In genomic region chr1:10836726-10837125, GRCh38 we compare ENCODE assay signal across 13 cellular contexts. TPM values are rescaled to one million over a fixed set of nuclear protein-coding genes. Genes with fewer than 3 reads are reported as not detected.
DNase-seq lines count a peak whose midpoint lies in the region; ATAC-seq and TF ChIP-seq lines count a peak whose summit lies in the region.
"Had no signal": no experiment of that assay in that cellular context is flagged by ENCODE, and none has a peak within 500 bp of the region (broad histone marks: within the 10 kb centered on the region; RNA-seq: fewer than 3 reads in every experiment).

No MANE protein-coding gene starts in this region.

- peak overlapping the region; percentile 11 for H3K18ac ChIP-seq in H9 (ENCODE audit: insufficient read length, low read depth, low read length)

- POLR2A ChIA-PET in WTC11 (lab: Charles Lee), result no interaction called here

- no peak overlapping the region for H2BK5ac ChIP-seq in H9 (ENCODE audit: insufficient read length, low read length)

- H3K79me1 ChIP-seq in H9 (ENCODE audit: insufficient read depth, low read depth, low read length, poor library complexity, severe bottlenecking), result no peaks in the 10 kb centered on the region

- no peaks in the 10 kb centered on the region for H4K20me1 ChIP-seq in GM23338 (replicated peaks; ENCODE audit: insufficient read depth)
- no peaks in the 10 kb centered on the region for H4K20me1 ChIP-seq in H9 (ENCODE audit: control insufficient read depth, insufficient read depth, insufficient read length)

- H3K9me3 Mint-ChIP-seq in GM23338, result no peaks in the 10 kb centered on the region
- H3K9me3 Mint-ChIP-seq in H9, result no peaks in the 10 kb centered on the region; a peak in 1 of 5 replicates
- no peaks in the 10 kb centered on the region for H3K9me3 Mint-ChIP-seq in WTC11
- peaks cover 0 to 1% (median 0%) of the 10 kb centered on the region in 6 donors for H3K9me3 Mint-ChIP-seq in immature natural killer cell

- no peak overlapping the region for H3T11ph ChIP-seq in H9 (ENCODE audit: low read length)

- H4K91ac ChIP-seq in H9 (ENCODE audit: insufficient read length, low read depth, low read length), result no peak overlapping the region

- TF ChIP-seq CTCF in GM23338 (conservative IDR thresholded peaks at IDR 0.05; ENCODE audit: low read depth in 2 of 2) (no peak), H9 (conservative IDR thresholded peaks at IDR 0.05) (no peak), WTC11 (IDR thresholded peaks at IDR 0.05) (no peak), psoas muscle (IDR thresholded peaks at IDR 0.05) (no peak), prostate gland (IDR thresholded peaks at IDR 0.05) (no peak)

- peaks cover 3% of the 10 kb centered on the region for H3K23me2 ChIP-seq in H9 (ENCODE audit: insufficient read length, low read depth, low read length, poor library complexity, severe bottlenecking)

- H2AFZ ChIP-seq in GM23338 (peak overlapping the region; percentile 56; the same call in 1 of the 2 replicates), H9 (ENCODE audit: low read length) (no peak overlapping the region)

- H3K14ac ChIP-seq in H9 (ENCODE audit: insufficient read depth, low read length), result no peak overlapping the region

- H3K4me3 Mint-ChIP-seq in GM23338 (no peak overlapping the region), H9 (no peak overlapping the region), WTC11 (no peak overlapping the region), immature natural killer cell (no peak overlapping the region)

- no CpG with 5 or more reads among the region's 11 CpGs for WGBS in H9 (ENCODE audit: extremely low coverage, insufficient read length, low lambda C conversion rate)
- 86 to 88% (median 88%) methylated on average over 9 to 11 of the region's 11 CpGs for WGBS in psoas muscle, 3 donors
- 86% methylated on average over 11 of the region's 11 CpGs for WGBS in prostate gland

- H2BK12ac ChIP-seq in H9 (ENCODE audit: insufficient read length, low read depth, low read length), result no peak overlapping the region

- intact Hi-C loops in psoas muscle (cut with DNase I), result no loop called here
- intact Hi-C loops in prostate gland (cut with DNase I), result no loop called here

- no peaks in the 10 kb centered on the region for H3K9me2 ChIP-seq in GM23338 (ENCODE audit: insufficient read depth)

- H3K4me1 Mint-ChIP-seq in GM23338 (peaks cover 41% of the 10 kb centered on the region), H9 (peaks cover 36% of the 10 kb centered on the region in 2 experiments), WTC11 (peaks cover 46% of the 10 kb centered on the region), immature natural killer cell (no peaks in the 10 kb centered on the region)

- H3K27me3 ChIP-seq in GM23338 (ENCODE audit: insufficient read depth), result no peaks in the 10 kb centered on the region
- no peaks in the 10 kb centered on the region; the same call in 1 of the 2 replicates for H3K27me3 ChIP-seq in H9 (ENCODE audit: insufficient read depth, low read length)
- H3K27me3 ChIP-seq in psoas muscle (ENCODE audit: insufficient read depth in 3 of 3, low read length in 2 of 3), result no peaks in the 10 kb centered on the region
- H3K27me3 ChIP-seq in prostate gland (replicated peaks; ENCODE audit: insufficient read depth), result no peaks in the 10 kb centered on the region
- H3K27me3 ChIP-seq: BE2C had no signal

- H3K4me2 ChIP-seq in GM23338 (peak overlapping the region; percentile 48; the same call in 1 of the 2 replicates), H9 (ENCODE audit: insufficient read depth, insufficient read length, low read length) (no peak overlapping the region)

- no peak overlapping the region for H2BK120ac ChIP-seq in H9 (ENCODE audit: low read depth, low read length, poor library complexity, severe bottlenecking)

- H3K36me3 Mint-ChIP-seq in GM23338 (ENCODE audit: low read depth), result no peaks in the 10 kb centered on the region; the same call in 2 of the 3 replicates
- no peaks in the 10 kb centered on the region for H3K36me3 Mint-ChIP-seq in H9 (ENCODE audit: insufficient read depth in 1 of 3, low read depth in 3 of 3)
- H3K36me3 Mint-ChIP-seq in WTC11, result no peaks in the 10 kb centered on the region
- peaks cover 0 to 9% (median 0%) of the 10 kb centered on the region in 3 donors for H3K36me3 Mint-ChIP-seq in immature natural killer cell

- H3K79me2 ChIP-seq in GM23338 (replicated peaks; ENCODE audit: insufficient read depth) (no peaks in the 10 kb centered on the region), H9 (ENCODE audit: insufficient read depth, low read length) (no peaks in the 10 kb centered on the region)

- no peak overlapping the region for H3K56ac ChIP-seq in H9 (ENCODE audit: insufficient read length, low read depth, low read length)

- H3K23ac ChIP-seq in H9 (ENCODE audit: insufficient read length, low read depth, low read length), result no peak overlapping the region

- H3K9ac ChIP-seq in H9 (ENCODE audit: extremely low read depth, insufficient read length, low read length), result no peak overlapping the region

- DNase-seq in GM23338 (ENCODE audit: low spot score) (peak; percentile 49), H9 (peak; percentile 67), WTC11 (ENCODE audit: low spot score) (peak; percentile 42), psoas muscle (no peak), immature natural killer cell (no peak), prostate gland (ENCODE audit: low spot score) (no peak), NOMO-1 treated with dmso at 0.1 percent for 144 hours (lab: John Stamatoyannopoulos, UW; ENCODE audit: unreplicated experiment) (no peak)
- DNase-seq: BE2C, Calu3, DND-41, NCI-H446 treated with DMSO at 0.1 percent for 48 hours, T-helper 1 cell had no signal

- CTCF ChIA-PET in WTC11 (lab: Charles Lee), result interaction anchor here (0.5 to 1.9 kb wide), 8 partner anchors 13 to 201 kb away, joined by 3 to 6 read pairs (median 4); no protein-coding TSS in a partner anchor

- ATAC-seq in GM23338, result peak; percentile 5
- no peak for ATAC-seq in WTC11
- ATAC-seq in psoas muscle, result no peak

- H4K5ac ChIP-seq in H9 (ENCODE audit: insufficient read length, low read depth, low read length), result no peak overlapping the region

- H3F3A ChIP-seq in GM23338 (replicated peaks; ENCODE audit: low read depth), result peaks cover 9% of the 10 kb centered on the region; the same call in 1 of the 2 replicates

- H2BK15ac ChIP-seq in H9 (ENCODE audit: low read depth, low read length), result no peak overlapping the region

- H3K27me3 Mint-ChIP-seq in GM23338 (ENCODE audit: insufficient read depth, low read depth, poor library complexity) (peaks cover 27% of the 10 kb centered on the region), H9 (ENCODE audit: low read depth) (peaks cover 12% of the 10 kb centered on the region), WTC11 (ENCODE audit: low read depth) (peaks cover 11% of the 10 kb centered on the region), immature natural killer cell (ENCODE audit: low read depth in 3 of 3) (peaks cover 5 to 9% (median 9%) of the 10 kb centered on the region in 3 donors)

- no peak overlapping the region; the same call in 1 of the 2 replicates for H3K4me3 ChIP-seq in GM23338
- H3K4me3 ChIP-seq in psoas muscle, result no peak overlapping the region
- no peak overlapping the region for H3K4me3 ChIP-seq in prostate gland
- H3K4me3 ChIP-seq: HAP-1 had no signal

- peaks cover 41% of the 10 kb centered on the region for H3K4me1 ChIP-seq in GM23338 (ENCODE audit: insufficient read depth)
- H3K4me1 ChIP-seq in H9 (ENCODE audit: insufficient read depth, low read length), result peaks cover 4% of the 10 kb centered on the region; the same call in 1 of the 2 replicates
- H3K4me1 ChIP-seq in psoas muscle, result peaks cover 9% of the 10 kb centered on the region
- H3K4me1 ChIP-seq in prostate gland (replicated peaks), result peaks cover 2% of the 10 kb centered on the region
- H3K4me1 ChIP-seq: BE2C, HAP-1 had no signal

- TF ChIP-seq POLR2A in prostate gland (IDR thresholded peaks at IDR 0.05), result no peak

- H3K4ac ChIP-seq in H9 (ENCODE audit: low read depth, low read length), result no peak overlapping the region

- H2AK5ac ChIP-seq in H9 (ENCODE audit: insufficient read length, low read length), result no peak overlapping the region

- H3K27ac ChIP-seq in GM23338 (ENCODE audit: low read depth), result no peak overlapping the region
- no peak overlapping the region for H3K27ac ChIP-seq in H9 (ENCODE audit: insufficient read length, low read depth, low read length)
- peak overlapping the region; percentile 56 for H3K27ac ChIP-seq in psoas muscle
- H3K27ac ChIP-seq in prostate gland, result no peak overlapping the region

- no peak overlapping the region for H4K8ac ChIP-seq in H9 (replicated peaks; ENCODE audit: insufficient read length, low read depth, low read length)

- no peak overlapping the region for H2BK20ac ChIP-seq in H9 (ENCODE audit: low read depth, low read length, poor library complexity, severe bottlenecking)

- H3K27ac Mint-ChIP-seq in GM23338 (no peak overlapping the region), H9 (no peak overlapping the region), WTC11 (peak overlapping the region; percentile 48; the same call in 1 of the 2 replicates), immature natural killer cell (no peak overlapping the region)

- H3K36me3 ChIP-seq in GM23338 (ENCODE audit: insufficient read depth), result no peaks in the 10 kb centered on the region
- H3K36me3 ChIP-seq in psoas muscle (ENCODE audit: insufficient read depth in 1 of 2, low read depth in 1 of 2), result no peaks in the 10 kb centered on the region
- H3K36me3 ChIP-seq in prostate gland, result no peaks in the 10 kb centered on the region
- H3K36me3 ChIP-seq: BE2C, HAP-1 had no signal

- H3K9me3 ChIP-seq in H9 (ENCODE audit: control insufficient read depth, low read depth, low read length), result no peaks in the 10 kb centered on the region
- no peaks in the 10 kb centered on the region for H3K9me3 ChIP-seq in psoas muscle
- H3K9me3 ChIP-seq in prostate gland, result no peaks in the 10 kb centered on the region
- H3K9me3 ChIP-seq: BE2C, HAP-1 had no signal

TF ChIP-seq in GM23338, 12 proteins besides CTCF, POLR2A, EP300 and RAD21 (continues in another document):
- no peak for TF ChIP-seq ZNF114 (CRISPR knock-in tag; IDR thresholded peaks at IDR 0.05)

TF ChIP-seq in WTC11, 78 proteins besides CTCF, POLR2A, EP300 and RAD21 (continues in another document):
- TF ChIP-seq ZNF317 (CRISPR knock-in tag; IDR thresholded peaks at IDR 0.05; ENCODE audit: borderline replicate concordance, low read depth) (no peak), TP53 (CRISPR knock-in tag; IDR thresholded peaks at IDR 0.05) (no peak), ZNF396 (CRISPR knock-in tag; IDR thresholded peaks at IDR 0.05; ENCODE audit: borderline replicate concordance) (no peak)

RNA-seq across cellular contexts. Expression of gene CASZ1, which starts 40.3 kb away (rescaled TPM):
- 6.1 and 6.7 TPM in 2 replicates for total RNA-seq in GM23338 (2014; rRNA removed; shearing (Covaris generic))
- polyA plus RNA-seq in GM23338 (2016; fragmentation: Nextera tagmentation; extraction: Ambion mirVana) (6.2 and 8.7 TPM in 2 replicates), psoas muscle (10 to 100 TPM in 2 of 3 donors, 1 to 10 TPM in 1; 2.6 to 23.7 (median 11.0) TPM), immature natural killer cell (1 to 10 TPM; 1.0 to 6.5 (median 1.9) TPM)
- total RNA-seq in H9 (2021) (2.3 and 3.9 TPM in 2 replicates), WTC11 (2021) (6.9 to 11.7 TPM (median 8.7 TPM) in 3 replicates), psoas muscle (10 to 100 TPM; 53.1 to 83.3 (median 60.8) TPM), prostate gland (10 to 100 TPM; 90.9 to 96.9 TPM)

Comparison
In these comparisons a context has a peak if more than half of its experiments do, and no peak if none do; other contexts are left out.
1. DNase-seq: peak in GM23338 (single experiment), H9 (single experiment) and WTC11 (single experiment); none in psoas muscle (0 of 2), immature natural killer cell (0 of 3), prostate gland (single experiment) and NOMO-1 treated with dmso at 0.1 percent for 144 hours (single experiment).